ENCODE assay signal across 13 cellular contexts in genomic region chr20:20498081-20498861, GRCh38.
DNase-seq lines count a peak whose midpoint lies in the region; ATAC-seq and TF ChIP-seq lines count a peak whose summit lies in the region.
"Had no signal": no experiment of that assay in that cellular context is flagged by ENCODE, and none has a peak within 500 bp of the region (broad histone marks: within the 10 kb centered on the region; RNA-seq: fewer than 3 reads in every experiment).

No MANE protein-coding gene starts in this region.

- peaks cover 31% of the 10 kb centered on the region for H3K36me3 ChIP-seq in endodermal cell (ENCODE audit: control insufficient read depth, insufficient read depth, low read length)
- peaks cover 0 to 100% (median 45%) of the 10 kb centered on the region in 9 donors for H3K36me3 ChIP-seq in heart right ventricle
- H3K36me3 ChIP-seq in prostate gland: no peaks in the 10 kb centered on the region

- no peak for TF ChIP-seq POLR2A in prostate gland (IDR thresholded peaks at IDR 0.05)

- H3K4me1 Mint-ChIP-seq in endodermal cell: peaks cover 5% of the 10 kb centered on the region
- no peaks in the 10 kb centered on the region for H3K4me1 Mint-ChIP-seq in activated CD8-positive, alpha-beta T cell treated with anti-CD3 and anti-CD28 coated beads, Interleukin-2, amount 10 ng/mL, durations not matched to agents 7 days and 5 days (ENCODE audit: low read depth)

- H3K9ac ChIP-seq in endodermal cell (ENCODE audit: extremely low read depth, low read length, poor library complexity, severe bottlenecking): no peak overlapping the region

- TF ChIP-seq CTCF in endodermal cell (conservative IDR thresholded peaks at IDR 0.05): no peak
- TF ChIP-seq CTCF in heart right ventricle (IDR thresholded peaks at IDR 0.05): no peak
- TF ChIP-seq CTCF in prostate gland (IDR thresholded peaks at IDR 0.05): no peak

- no peak overlapping the region for H3K4me3 Mint-ChIP-seq in endodermal cell
- H3K4me3 Mint-ChIP-seq in activated CD8-positive, alpha-beta T cell treated with anti-CD3 and anti-CD28 coated beads, Interleukin-2, amount 10 ng/mL, durations not matched to agents 7 days and 5 days: no peak overlapping the region
- H3K4me3 Mint-ChIP-seq: stimulated activated memory B cell treated with anti-CD40 and anti-IgM and Interleukin-4, amounts not matched to agents 10 μg/mL and 1 μg/mL and 100 μg/mL, for 72 hours had no signal

- no peaks in the 10 kb centered on the region for H3K9me3 Mint-ChIP-seq in endodermal cell
- H3K9me3 Mint-ChIP-seq in activated CD8-positive, alpha-beta T cell treated with anti-CD3 and anti-CD28 coated beads, Interleukin-2, amount 10 ng/mL, durations not matched to agents 7 days and 5 days (ENCODE audit: insufficient read depth): no peaks in the 10 kb centered on the region
- H3K9me3 Mint-ChIP-seq: stimulated activated memory B cell treated with anti-CD40 and anti-IgM and Interleukin-4, amounts not matched to agents 10 μg/mL and 1 μg/mL and 100 μg/mL, for 72 hours had no signal

- H3K27ac Mint-ChIP-seq in endodermal cell: no peak overlapping the region
- H3K27ac Mint-ChIP-seq in activated CD8-positive, alpha-beta T cell treated with anti-CD3 and anti-CD28 coated beads, Interleukin-2, amount 10 ng/mL, durations not matched to agents 7 days and 5 days: no peak overlapping the region

- no peak for ATAC-seq in heart right ventricle
- no peak for ATAC-seq in activated CD8-positive, alpha-beta T cell treated with anti-CD3 and anti-CD28 coated beads, Interleukin-2, amount 10 ng/mL, durations not matched to agents 7 days and 5 days

- H3K4me1 ChIP-seq in endodermal cell (ENCODE audit: control insufficient read depth, insufficient read depth, low read length) (no peaks in the 10 kb centered on the region), heart right ventricle (no peaks in the 10 kb centered on the region), prostate gland (replicated peaks) (no peaks in the 10 kb centered on the region)

- intact Hi-C loops in heart right ventricle (cut with DNase I) (loop anchor here in 1 of 10 donors (10.0 kb wide), 1 partner anchor 57 kb away; no protein-coding TSS in a partner anchor), prostate gland (cut with DNase I) (no loop called here)

- CTCF ChIA-PET in activated CD8-positive, alpha-beta T cell treated with anti-CD3 and anti-CD28 coated beads, Interleukin-2, amount 10 ng/mL, durations not matched to agents 7 days and 5 days (lab: Charles Lee): interaction anchor here (1.6 kb wide), 1 partner anchor 11 kb away, joined by 6 read pairs; no protein-coding TSS in a partner anchor

- H3K36me3 Mint-ChIP-seq in endodermal cell (ENCODE audit: low read depth): peaks cover 19% of the 10 kb centered on the region
- peaks cover 32% of the 10 kb centered on the region for H3K36me3 Mint-ChIP-seq in activated CD8-positive, alpha-beta T cell treated with anti-CD3 and anti-CD28 coated beads, Interleukin-2, amount 10 ng/mL, durations not matched to agents 7 days and 5 days (ENCODE audit: low read depth)

- H3K27me3 ChIP-seq in endodermal cell (ENCODE audit: control insufficient read depth, insufficient read depth, low read length, poor library complexity, severe bottlenecking): no peaks in the 10 kb centered on the region
- no peaks in the 10 kb centered on the region for H3K27me3 ChIP-seq in heart right ventricle
- no peaks in the 10 kb centered on the region for H3K27me3 ChIP-seq in prostate gland (replicated peaks; ENCODE audit: insufficient read depth)

- DNase-seq in DMS 273 (lab: John Stamatoyannopoulos, UW; ENCODE audit: unreplicated experiment): peak; percentile 60
- no peak for DNase-seq in DMS 273 treated with DMSO at 0.1 percent for 48 hours (lab: John Stamatoyannopoulos, UW)
- DNase-seq in NCI-H524 (lab: John Stamatoyannopoulos, UW): peak; percentile 92 to 97
- no peak for DNase-seq in endodermal cell
- peak; percentile 8 for DNase-seq in occipital lobe (lab: John Stamatoyannopoulos, UW)
- no peak for DNase-seq in heart right ventricle
- DNase-seq in prostate gland (ENCODE audit: low spot score): no peak
- no peak for DNase-seq in activated CD8-positive, alpha-beta T cell treated with anti-CD3 and anti-CD28 coated beads, Interleukin-2, amount 10 ng/mL, durations not matched to agents 7 days and 5 days
- DNase-seq: activated effector memory CD4-positive, alpha-beta T cell treated with anti-CD3 and anti-CD28 coated beads, Interleukin-2, amount 50 U/mL, for 16 hours; GDM1; stimulated activated CD4-positive, alpha-beta T cell treated with anti-CD3 and anti-CD28 coated beads, Interleukin-15, amount 100 ng/mL, for 24 hours had no signal

- POLR2A ChIA-PET in activated CD8-positive, alpha-beta T cell treated with anti-CD3 and anti-CD28 coated beads, Interleukin-2, amount 10 ng/mL, durations not matched to agents 7 days and 5 days (lab: Charles Lee): no interaction called here

- 64 to 79% methylated on average over 11 of the region's 11 CpGs for WGBS in endodermal cell (ENCODE audit: insufficient coverage in 1 of 2, insufficient read length in 1 of 2), 2 experiments
- WGBS in heart right ventricle, 2 donors: 70 to 73% methylated on average over 11 of the region's 11 CpGs
- 22% methylated on average over 11 of the region's 11 CpGs for WGBS in prostate gland

- H3K9me3 ChIP-seq in endodermal cell (ENCODE audit: control insufficient read depth, low read length) (no peaks in the 10 kb centered on the region), heart right ventricle (no peaks in the 10 kb centered on the region), prostate gland (no peaks in the 10 kb centered on the region)

- H3K4me3 ChIP-seq in endodermal cell (ENCODE audit: low read length): no peak overlapping the region
- H3K4me3 ChIP-seq in heart right ventricle: no peak overlapping the region
- H3K4me3 ChIP-seq in prostate gland: no peak overlapping the region

- no peaks in the 10 kb centered on the region for H3K27me3 Mint-ChIP-seq in endodermal cell (ENCODE audit: insufficient read depth)
- no peaks in the 10 kb centered on the region for H3K27me3 Mint-ChIP-seq in activated CD8-positive, alpha-beta T cell treated with anti-CD3 and anti-CD28 coated beads, Interleukin-2, amount 10 ng/mL, durations not matched to agents 7 days and 5 days (ENCODE audit: low read depth)
- H3K27me3 Mint-ChIP-seq: stimulated activated memory B cell treated with anti-CD40 and anti-IgM and Interleukin-4, amounts not matched to agents 10 μg/mL and 1 μg/mL and 100 μg/mL, for 72 hours had no signal

- H3K27ac ChIP-seq in endodermal cell (ENCODE audit: low read depth, low read length): peak overlapping the region; percentile 81
- no peak overlapping the region for H3K27ac ChIP-seq in heart right ventricle
- H3K27ac ChIP-seq in prostate gland: peak overlapping the region in 1 of 2 donors; percentile 1
- H3K27ac ChIP-seq: 22Rv1 had no signal

Comparison
In these comparisons a context has a peak if more than half of its experiments do, and no peak if none do; other contexts are left out.
1. DNase-seq: peak in DMS 273 (single experiment), NCI-H524 (2 of 2) and occipital lobe (single experiment); none in DMS 273 treated with DMSO at 0.1 percent for 48 hours (single experiment), endodermal cell (single experiment), heart right ventricle (0 of 2), prostate gland (single experiment) and activated CD8-positive, alpha-beta T cell treated with anti-CD3 and anti-CD28 coated beads, Interleukin-2, amount 10 ng/mL, durations not matched to agents 7 days and 5 days (single experiment).